8 cellular contexts compared by ENCODE assay signal in genomic region chr9:96322210-96322609, GRCh38. TPM values are rescaled to one million over a fixed set of nuclear protein-coding genes. Genes with fewer than 3 reads are reported as not detected.
"Had no signal": no experiment of that assay in that cellular context is flagged by ENCODE, and none has a peak within 500 bp of the region (broad histone marks: within the 10 kb centered on the region; RNA-seq: fewer than 3 reads in every experiment).

No MANE protein-coding gene starts in this region.

RNA-seq across cellular contexts. Expression of gene HSD17B3, which starts 20.2 kb away (rescaled TPM):
- total RNA-seq: natural killer cell treated with Interleukin-12 subunit alpha and Interleukin-12 subunit beta and Interleukin-15 and Interleukin-18, amount 100 ng/mL, for 72 hours; neural crest cell; osteocyte; pulmonary artery endothelial cell; right atrium auricular region; ureter; vagina had no signal
- polyA plus RNA-seq: naive thymus-derived CD8-positive, alpha-beta T cell had no signal
